Comparison of ENCODE assay signal across 1 cellular context in genomic region chr1:28501925-28502324, GRCh38.
TF ChIP-seq lines count a peak whose summit lies in the region.

No MANE protein-coding gene starts in this region.

TF ChIP-seq in HCT116, 20 proteins besides CTCF, POLR2A, EP300 and RAD21:
- TF ChIP-seq ATF3 (IDR thresholded peaks at IDR 0.05) = no peak
- TF ChIP-seq ZFX (IDR thresholded peaks at IDR 0.05) = no peak
- TF ChIP-seq ZBTB33 (IDR thresholded peaks at IDR 0.05; ENCODE audit: extremely low read depth, insufficient replicate concordance, low read length) = no peak
- TF ChIP-seq ELF1 (IDR thresholded peaks at IDR 0.05; ENCODE audit: borderline replicate concordance, low read depth) = no peak
- no peak; the same call in 1 of the 2 replicates for TF ChIP-seq POLR2AphosphoS5 (IDR thresholded peaks at IDR 0.05; ENCODE audit: low read depth, low read length)
- no peak for TF ChIP-seq ZNF274 (IDR thresholded peaks at IDR 0.05; ENCODE audit: low read depth, low read length)
- no peak for TF ChIP-seq YY1 (IDR thresholded peaks at IDR 0.05; ENCODE audit: extremely low read depth, insufficient replicate concordance, low read depth, low read length)
- no peak for TF ChIP-seq JUND (IDR thresholded peaks at IDR 0.05)
- no peak for TF ChIP-seq SRF (IDR thresholded peaks at IDR 0.05; ENCODE audit: low read depth)
- TF ChIP-seq EZH2 (IDR thresholded peaks at IDR 0.05) = no peak
- no peak for TF ChIP-seq CBX3 (IDR thresholded peaks at IDR 0.05; ENCODE audit: low read depth)
- no peak for TF ChIP-seq MAX (IDR thresholded peaks at IDR 0.05)
- TF ChIP-seq SP1 (IDR thresholded peaks at IDR 0.05; ENCODE audit: low read depth) = no peak
- no peak for TF ChIP-seq REST (IDR thresholded peaks at IDR 0.05; ENCODE audit: low read depth)
- no peak for TF ChIP-seq FOSL1 (IDR thresholded peaks at IDR 0.05; ENCODE audit: low read depth)
- no peak for TF ChIP-seq TCF7L2 (IDR thresholded peaks at IDR 0.05; ENCODE audit: borderline replicate concordance, extremely low read depth, insufficient read depth, insufficient read length)
- TF ChIP-seq EZH2phosphoT487 (IDR thresholded peaks at IDR 0.05; ENCODE audit: borderline replicate concordance) = no peak
- no peak for TF ChIP-seq EGR1 (IDR thresholded peaks at IDR 0.05; ENCODE audit: low read depth)
- TF ChIP-seq SIN3A (IDR thresholded peaks at IDR 0.05; ENCODE audit: low read depth) = no peak
